18 cellular contexts compared by ENCODE assay signal in the genomic region with DNA sequence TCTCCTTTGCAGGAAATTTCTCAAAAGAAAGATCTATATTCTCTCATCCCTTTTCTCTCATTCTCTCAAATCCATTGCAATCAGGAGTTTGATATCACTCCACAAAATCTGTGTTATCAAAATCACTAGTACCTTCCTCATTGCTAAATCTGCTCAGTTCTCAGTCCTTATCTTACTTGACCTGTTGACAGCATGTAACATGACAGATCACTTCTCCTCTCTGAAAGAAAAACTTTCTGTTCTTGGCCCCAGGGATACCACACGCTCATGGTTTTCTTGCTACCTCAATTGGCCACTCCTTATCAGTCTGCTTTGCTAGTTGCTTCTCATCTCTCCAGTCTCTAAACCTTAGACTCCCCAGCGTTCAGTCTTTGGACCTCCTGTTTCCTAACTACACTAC. TPM values are rescaled to one million over a fixed set of nuclear protein-coding genes. Genes with fewer than 3 reads are reported as not detected.
DNase-seq lines count a peak whose midpoint lies in the region; ATAC-seq, FAIRE-seq and TF ChIP-seq lines count a peak whose summit lies in the region.
"Had no signal": no experiment of that assay in that cellular context is flagged by ENCODE, and none has a peak within 500 bp of the region (broad histone marks: within the 10 kb centered on the region; RNA-seq: fewer than 3 reads in every experiment).

No MANE protein-coding gene starts in this region.

- H3K9ac ChIP-seq in K562 (ENCODE audit: insufficient read depth in 1 of 2, low read depth in 2 of 2, low read length in 2 of 2): no peak overlapping the region

- no peaks in the 10 kb centered on the region for H3K9me1 ChIP-seq in K562 (ENCODE audit: control insufficient read depth, insufficient read depth, low read length)

- no peak for TF ChIP-seq EP300 in K562 (IDR thresholded peaks at IDR 0.05; ENCODE audit: low read length)

- H3K27ac ChIP-seq in left ventricle myocardium inferior (replicated peaks) (peak overlapping the region; percentile 18), right cardiac atrium (ENCODE audit: low read length) (no peak overlapping the region), K562 (ENCODE audit: extremely low read depth, low read depth, low read length) (no peak overlapping the region)

- CTCF ChIA-PET in K562 (lab: Yijun Ruan, JAX; ENCODE audit: low intra/inter-chr PET ratio): no interaction called here

- H3K4me1 ChIP-seq in left ventricle myocardium inferior (peaks cover 65% of the 10 kb centered on the region), right cardiac atrium (ENCODE audit: control insufficient read depth, insufficient read depth, low read length) (peaks cover 10% of the 10 kb centered on the region), K562 (replicated peaks in 1 of 2; ENCODE audit: control insufficient read depth in 2 of 2, insufficient read depth in 2 of 2, low read length in 2 of 2) (peaks cover 0 to 11% of the 10 kb centered on the region in 2 experiments; a peak in 3 of 5 replicates)

- ATAC-seq in right cardiac atrium (no peak), K562 (peak; percentile 43; the same call in 2 of the 3 replicates), HG03521 (IDR thresholded peaks at IDR 0.05; ENCODE audit: unreplicated experiment) (no peak)
- no peak for ATAC-seq in activated naive CD4-positive, alpha-beta T cell treated with anti-CD3 and anti-CD28 coated beads, Interleukin-2, amount 50 U/mL, for 72 hours
- ATAC-seq: HepG2 had no signal

- no peak for DNase-seq in left ventricle myocardium inferior
- no peak for DNase-seq in right cardiac atrium
- peak; percentile 87 for DNase-seq in OCI-M1 (lab: John Stamatoyannopoulos, UW)
- no peak for DNase-seq in K562 (ENCODE audit: extremely low read depth in 1 of 4, low spot score in 3 of 4)
- no peak for DNase-seq in activated naive CD4-positive, alpha-beta T cell treated with anti-CD3 and anti-CD28 coated beads, Interleukin-2, amount 50 U/mL, for 72 hours (ENCODE audit: low spot score in 2 of 2)
- DNase-seq in NCI-H1092 (lab: John Stamatoyannopoulos, UW): no peak
- DNase-seq: Caco-2; CD8-positive, alpha-beta memory T cell; DND-41; GDM1; GOT3; H9 had no signal

- no peaks in the 10 kb centered on the region for H3K9me3 Mint-ChIP-seq in activated naive CD4-positive, alpha-beta T cell treated with anti-CD3 and anti-CD28 coated beads, Interleukin-2, amount 50 U/mL, for 72 hours
- H3K9me3 Mint-ChIP-seq: CD14-positive monocyte; CD8-positive, alpha-beta memory T cell; H9 had no signal

- H3K4me3 ChIP-seq in left ventricle myocardium inferior: no peak overlapping the region
- H3K4me3 ChIP-seq in right cardiac atrium (ENCODE audit: low read length): no peak overlapping the region
- H3K4me3 ChIP-seq in K562: no peak overlapping the region

- peaks cover 7 to 29% of the 10 kb centered on the region in 2 donors for H3K36me3 Mint-ChIP-seq in activated naive CD4-positive, alpha-beta T cell treated with anti-CD3 and anti-CD28 coated beads, Interleukin-2, amount 50 U/mL, for 72 hours

- no peak for TF ChIP-seq RAD21 in K562 (CRISPR knock-in tag; conservative IDR thresholded peaks at IDR 0.05 in 1 of 2, IDR thresholded peaks at IDR 0.05 in 1 of 2)

- in situ Hi-C loops in K562 (cut with MboI): no loop called here

- peak; percentile 57 for FAIRE-seq in K562 (lab: Jason Lieb, UNC)
- FAIRE-seq: A204.1, GM12892, HepG2, HTR-8/SVneo had no signal

- no peak for TF ChIP-seq CTCF in left ventricle myocardium inferior (IDR thresholded peaks at IDR 0.05; ENCODE audit: borderline replicate concordance)
- TF ChIP-seq CTCF in K562 (IDR thresholded peaks at IDR 0.05 in 2 of 3, conservative IDR thresholded peaks at IDR 0.05 in 1 of 3; ENCODE audit: insufficient read depth in 2 of 3, low read depth in 1 of 3, low read length in 3 of 3): no peak

- no peak overlapping the region for H3K4me2 ChIP-seq in K562 (ENCODE audit: insufficient read depth, low read length)

- BruUV-seq in K562 (replicated peaks; lab: Mats Ljungman, UMichigan): no TSS peak

- TF ChIP-seq POLR2A in K562 (conservative IDR thresholded peaks at IDR 0.05): no peak

- H3K9me3 ChIP-seq in left ventricle myocardium inferior (replicated peaks): no peaks in the 10 kb centered on the region
- H3K9me3 ChIP-seq in right cardiac atrium (ENCODE audit: control insufficient read depth, low read length): no peaks in the 10 kb centered on the region
- no peaks in the 10 kb centered on the region for H3K9me3 ChIP-seq in K562 (replicated peaks; ENCODE audit: control insufficient read depth, insufficient read depth, low read depth, low read length)
- H3K9me3 ChIP-seq: Caco-2 had no signal

- intact Hi-C loops in left ventricle myocardium inferior (cut with micrococcal nuclease) (no loop called here), right cardiac atrium (cut with DNase I) (no loop called here), K562 (cut with micrococcal nuclease) (no loop called here)

- 55% methylated on average over 2 of the region's 2 CpGs for WGBS in right cardiac atrium
- WGBS in K562 (ENCODE audit: insufficient coverage, low coverage, missing lambda C conversion rate): 23% methylated on average over 2 of the region's 2 CpGs

- POLR2A ChIA-PET in K562 (lab: Yijun Ruan, JAX): interaction anchor here (1.2 kb wide), 1 partner anchor 17 kb away, joined by 7 read pairs; no protein-coding TSS in a partner anchor

- peaks cover 79% of the 10 kb centered on the region for H3K36me3 ChIP-seq in left ventricle myocardium inferior
- peaks cover 75% of the 10 kb centered on the region for H3K36me3 ChIP-seq in K562 (ENCODE audit: control insufficient read depth, insufficient read depth, low read length)

- no peak overlapping the region for H3K27ac Mint-ChIP-seq in activated naive CD4-positive, alpha-beta T cell treated with anti-CD3 and anti-CD28 coated beads, Interleukin-2, amount 50 U/mL, for 72 hours
- H3K27ac Mint-ChIP-seq: CD14-positive monocyte; CD8-positive, alpha-beta memory T cell; H9 had no signal

- H3K27me3 ChIP-seq in left ventricle myocardium inferior (ENCODE audit: low read depth) (no peaks in the 10 kb centered on the region), right cardiac atrium (ENCODE audit: control insufficient read depth, insufficient read depth) (no peaks in the 10 kb centered on the region), K562 (ENCODE audit: control insufficient read depth in 2 of 2, insufficient read depth in 2 of 2, low read length in 2 of 2) (no peaks in the 10 kb centered on the region)

- H3K79me2 ChIP-seq in K562 (ENCODE audit: control insufficient read depth, insufficient read depth, low read length): no peaks in the 10 kb centered on the region; the same call in 2 of the 3 replicates

- no peak overlapping the region for H2AFZ ChIP-seq in K562 (ENCODE audit: low read depth, low read length)

- H4K20me1 ChIP-seq in K562 (replicated peaks; ENCODE audit: control insufficient read depth, insufficient read depth, low read length): peaks cover 5% of the 10 kb centered on the region

RNA-seq across cellular contexts. Expression of a gene that starts 22.1 kb away (rescaled TPM):
- total RNA-seq in left ventricle myocardium inferior (31.6 TPM), right cardiac atrium (10 to 100 TPM; 21.4 to 34.4 (median 30.4) TPM), K562 (2014; rRNA removed) (55.3 and 78.4 TPM in 2 replicates), K562 (2014; rRNA removed; fragmentation: Illumina TruSeq; extraction: Trizol) (146 and 163 TPM in 2 replicates), K562 (2015; rRNA removed; fragmentation: Illumina TruSeq; extraction: Trizol) (143 and 155 TPM in 2 replicates), K562 (2021) (52.3 and 52.5 TPM in 2 replicates)
- polyA plus RNA-seq in right cardiac atrium (75.7 TPM), K562 (2011; rRNA removed) (63.0 and 88.7 TPM in 2 replicates), K562 (2014; fragmentation: Illumina TruSeq; extraction: Trizol) (137 and 159 TPM in 2 replicates), K562 (2014; fragmentation: Nextera tagmentation; extraction: Ambion mirVana) (100 to 1,000 TPM; 287 to 357 TPM), K562 (2014; rRNA removed) (109 and 138 TPM in 2 replicates)
- total RNA-seq in K562 (2011; cell fraction: chromatin; rRNA removed; ENCODE audit: low replicate concordance): 29.6 and 86.1 TPM in 2 replicates
- 14.9 and 19.2 TPM in 2 replicates for total RNA-seq in K562 (2011; cell fraction: nucleolus; rRNA removed)
- 35.4 and 59.2 TPM in 2 replicates for total RNA-seq in K562 (2011; cell fraction: nucleoplasm; rRNA removed)
- 7.6 and 19.4 TPM in 2 replicates for polyA plus RNA-seq in K562 (2011; cell fraction: cytosol; rRNA removed)
- 13.6 and 22.5 TPM in 2 replicates for polyA plus RNA-seq in K562 (2011; cell fraction: nucleus; rRNA removed)
- 76.5 and 93.7 TPM in 2 replicates for polyA plus RNA-seq in K562 (2012)
- 34.8 and 47.2 TPM in 2 replicates for polyA minus RNA-seq in K562 (2011; rRNA and poly(A)+ RNA removed)
- polyA minus RNA-seq in K562 (2011; cell fraction: cytosol; rRNA and poly(A)+ RNA removed): 6.0 and 21.6 TPM in 2 replicates
- 9.3 and 20.5 TPM in 2 replicates for polyA minus RNA-seq in K562 (2011; cell fraction: nucleus; rRNA and poly(A)+ RNA removed)
- total RNA-seq in activated naive CD4-positive, alpha-beta T cell treated with anti-CD3 and anti-CD28 coated beads, Interleukin-2, amount 50 U/mL, for 72 hours: 10 to 100 TPM; 40.7 to 74.6 TPM

RNA-seq across cellular contexts. Expression of a gene that starts 38.8 kb away (rescaled TPM):
- total RNA-seq in left ventricle myocardium inferior: 137 TPM
- total RNA-seq in right cardiac atrium: 100 to 1,000 TPM; 103 to 119 (median 112) TPM
- 91.8 TPM for polyA plus RNA-seq in right cardiac atrium
- total RNA-seq in K562 (2011; cell fraction: chromatin; rRNA removed; ENCODE audit: low replicate concordance): 38.2 and 76.7 TPM in 2 replicates
- 120 and 131 TPM in 2 replicates for total RNA-seq in K562 (2011; cell fraction: nucleolus; rRNA removed)
- 54.9 and 77.7 TPM in 2 replicates for total RNA-seq in K562 (2011; cell fraction: nucleoplasm; rRNA removed)
- 17.5 and 34.9 TPM in 2 replicates for total RNA-seq in K562 (2014; rRNA removed)
- 17.3 and 17.4 TPM in 2 replicates for total RNA-seq in K562 (2014; rRNA removed; fragmentation: Illumina TruSeq; extraction: Trizol)
- total RNA-seq in K562 (2015; rRNA removed; fragmentation: Illumina TruSeq; extraction: Trizol): 13.8 and 14.7 TPM in 2 replicates
- 36.3 and 39.2 TPM in 2 replicates for total RNA-seq in K562 (2021)
- 84.8 and 84.9 TPM in 2 replicates for polyA plus RNA-seq in K562 (2011; rRNA removed)
- polyA plus RNA-seq in K562 (2011; cell fraction: cytosol; rRNA removed): 66.6 and 67.4 TPM in 2 replicates
- 43.3 and 49.6 TPM in 2 replicates for polyA plus RNA-seq in K562 (2011; cell fraction: nucleus; rRNA removed)
- 32.9 and 33.5 TPM in 2 replicates for polyA plus RNA-seq in K562 (2012)
- 25.3 and 30.4 TPM in 2 replicates for polyA plus RNA-seq in K562 (2014; fragmentation: Illumina TruSeq; extraction: Trizol)
- polyA plus RNA-seq in K562 (2014; fragmentation: Nextera tagmentation; extraction: Ambion mirVana): 100 to 1,000 TPM; 100 to 102 TPM
- polyA plus RNA-seq in K562 (2014; rRNA removed): 36.0 and 58.0 TPM in 2 replicates
- polyA minus RNA-seq in K562 (2011; rRNA and poly(A)+ RNA removed): 50.5 and 69.1 TPM in 2 replicates
- polyA minus RNA-seq in K562 (2011; cell fraction: cytosol; rRNA and poly(A)+ RNA removed): 20.9 and 37.0 TPM in 2 replicates
- 19.0 and 31.1 TPM in 2 replicates for polyA minus RNA-seq in K562 (2011; cell fraction: nucleus; rRNA and poly(A)+ RNA removed)
- 10 to 100 TPM; 18.7 to 45.1 TPM for total RNA-seq in activated naive CD4-positive, alpha-beta T cell treated with anti-CD3 and anti-CD28 coated beads, Interleukin-2, amount 50 U/mL, for 72 hours
